15 cellular contexts compared by ENCODE assay signal in the genomic region with DNA sequence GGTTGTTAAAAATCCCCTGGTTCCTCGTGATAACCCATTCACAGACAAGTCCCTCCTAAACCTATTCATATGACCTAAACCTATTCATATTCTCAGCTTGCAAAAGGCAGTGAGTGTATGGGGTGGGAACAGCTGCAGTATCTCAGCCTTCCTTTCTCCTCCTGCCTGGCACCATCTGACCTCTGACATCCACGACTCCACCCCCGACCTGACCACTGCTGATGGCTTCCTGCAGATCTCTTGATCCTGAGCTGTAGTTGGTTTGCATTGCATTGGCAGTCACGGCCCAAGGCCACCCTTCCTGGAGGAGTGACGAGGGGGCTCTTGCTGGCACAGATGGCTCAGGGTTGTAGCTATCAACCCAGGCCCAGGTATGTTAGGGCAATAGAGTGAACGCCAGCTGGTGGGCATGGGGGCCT.
DNase-seq lines count a peak whose midpoint lies in the region; ATAC-seq, FAIRE-seq and TF ChIP-seq lines count a peak whose summit lies in the region.
"Had no signal": no experiment of that assay in that cellular context is flagged by ENCODE, and none has a peak within 500 bp of the region (broad histone marks: within the 10 kb centered on the region; RNA-seq: fewer than 3 reads in every experiment).

No MANE protein-coding gene starts in this region.

- peak; percentile 10 for ATAC-seq in HepG2
- ATAC-seq in right lobe of liver, result no peak
- ATAC-seq in T-cell (replicated peaks in 1 of 4), result no peak
- ATAC-seq: naive thymus-derived CD8-positive, alpha-beta T cell had no signal

- no peaks in the 10 kb centered on the region for H3K79me2 ChIP-seq in HepG2 (ENCODE audit: insufficient read depth, low read length)
- peaks cover 25% of the 10 kb centered on the region for H3K79me2 ChIP-seq in neural progenitor cell (ENCODE audit: low read depth)

- H3K27ac ChIP-seq in HepG2 (ENCODE audit: extremely low read length, insufficient read depth, low read length) (no peak overlapping the region), right lobe of liver (no peak overlapping the region), neural progenitor cell (no peak overlapping the region)
- H3K27ac ChIP-seq: left ventricle myocardium inferior had no signal

- no peak for TF ChIP-seq POLR2A in HepG2 (IDR thresholded peaks at IDR 0.05; ENCODE audit: insufficient read depth in 1 of 2, low read depth in 2 of 2, low read length in 2 of 2)
- TF ChIP-seq POLR2A in right lobe of liver (IDR thresholded peaks at IDR 0.05), result no peak

- H3K4me3 Mint-ChIP-seq in brain, result no peak overlapping the region
- peak overlapping the region; percentile 7 for H3K4me3 Mint-ChIP-seq in neural progenitor cell
- H3K4me3 Mint-ChIP-seq in T-cell, result no peak overlapping the region
- H3K4me3 Mint-ChIP-seq: naive thymus-derived CD8-positive, alpha-beta T cell had no signal

- peaks cover 66% of the 10 kb centered on the region for H3K4me1 ChIP-seq in HepG2 (ENCODE audit: insufficient read depth, low read length)
- no peaks in the 10 kb centered on the region for H3K4me1 ChIP-seq in right lobe of liver
- peaks cover 6% of the 10 kb centered on the region for H3K4me1 ChIP-seq in neural progenitor cell

- H2AFZ ChIP-seq in HepG2 (ENCODE audit: low read length) (no peak overlapping the region), neural progenitor cell (replicated peaks) (no peak overlapping the region)

- peak; percentile 75 for FAIRE-seq in HepG2 (lab: Jason Lieb, UNC)
- FAIRE-seq: D721Med had no signal

- H3K36me3 Mint-ChIP-seq in brain (peaks cover 31% of the 10 kb centered on the region), neural progenitor cell (peaks cover 30% of the 10 kb centered on the region), T-cell (no peaks in the 10 kb centered on the region)
- H3K36me3 Mint-ChIP-seq: naive thymus-derived CD8-positive, alpha-beta T cell had no signal

- no peaks in the 10 kb centered on the region for H3F3A ChIP-seq in neural progenitor cell (ENCODE audit: low read depth)

- H3K4me3 ChIP-seq in HepG2 (replicated peaks in 1 of 3; ENCODE audit: insufficient read depth in 1 of 3, low read depth in 2 of 3, low read length in 3 of 3) (peak overlapping the region in 2 of 3 experiments; percentile 13 to 63; a peak in 3 of 6 replicates), right lobe of liver (no peak overlapping the region), neural progenitor cell (no peak overlapping the region)
- H3K4me3 ChIP-seq: left ventricle myocardium inferior had no signal

- H3K27me3 Mint-ChIP-seq in brain (no peaks in the 10 kb centered on the region), neural progenitor cell (ENCODE audit: insufficient read depth, low read depth) (peaks cover 2% of the 10 kb centered on the region), T-cell (peaks cover 0 to 5% of the 10 kb centered on the region in 2 donors)

- H3K9me3 Mint-ChIP-seq in brain, result peaks cover 0 to 7% (median 3%) of the 10 kb centered on the region in 5 experiments
- H3K9me3 Mint-ChIP-seq in neural progenitor cell, result peaks cover 7% of the 10 kb centered on the region
- H3K9me3 Mint-ChIP-seq in T-cell, result peaks cover 0 to 2% (median 0%) of the 10 kb centered on the region in 3 donors

- in situ Hi-C loops in HepG2 (cut with HindIII; ENCODE audit: extremely low pct_ligation_motif_present, low pct_unique_long_range_greater_than_20kb), result no loop called here

- H3K27ac Mint-ChIP-seq in brain (peak overlapping the region in 4 of 5 experiments; percentile 4 to 64 (median 24)), neural progenitor cell (peak overlapping the region; percentile 9), T-cell (no peak overlapping the region)
- H3K27ac Mint-ChIP-seq: naive thymus-derived CD8-positive, alpha-beta T cell had no signal

- H3K36me3 ChIP-seq in HepG2 (replicated peaks in 1 of 2; ENCODE audit: control insufficient read depth in 1 of 2, insufficient read depth in 2 of 2, low read length in 2 of 2) (no peaks in the 10 kb centered on the region), right lobe of liver (no peaks in the 10 kb centered on the region), neural progenitor cell (no peaks in the 10 kb centered on the region)
- H3K36me3 ChIP-seq: left ventricle myocardium inferior had no signal

- no peak for TF ChIP-seq RAD21 in HepG2 (CRISPR knock-in tag; IDR thresholded peaks at IDR 0.05)

- WGBS in HepG2 (ENCODE audit: low lambda C conversion rate), result 16% methylated on average over 6 of the region's 6 CpGs
- WGBS in right lobe of liver (ENCODE audit: insufficient coverage, low coverage, low lambda C conversion rate, missing lambda C conversion rate), result 45% methylated on average over 4 of the region's 6 CpGs

- peaks cover 2 to 13% of the 10 kb centered on the region in 2 experiments; a peak in 2 of 5 replicates for H3K27me3 ChIP-seq in HepG2 (ENCODE audit: control insufficient read depth in 1 of 2, insufficient read depth in 2 of 2, low read length in 2 of 2)
- no peaks in the 10 kb centered on the region for H3K27me3 ChIP-seq in right lobe of liver
- no peaks in the 10 kb centered on the region for H3K27me3 ChIP-seq in neural progenitor cell

- TF ChIP-seq EP300 in HepG2 (IDR thresholded peaks at IDR 0.05; ENCODE audit: low read depth in 2 of 2, low read length in 2 of 2), result no peak
- no peak for TF ChIP-seq EP300 in HepG2 (CRISPR knock-in tag; IDR thresholded peaks at IDR 0.05; ENCODE audit: borderline replicate concordance)

- no TSS peak for BruUV-seq in HepG2 (replicated peaks; lab: Mats Ljungman, UMichigan)

- TF ChIP-seq CTCF in HepG2 (CRISPR knock-in tag; IDR thresholded peaks at IDR 0.05) (no peak), right lobe of liver (IDR thresholded peaks at IDR 0.05) (no peak), brain (conservative IDR thresholded peaks at IDR 0.05) (no peak), neural progenitor cell (IDR thresholded peaks at IDR 0.05) (no peak)

- no peak overlapping the region for H3K9ac ChIP-seq in HepG2 (ENCODE audit: insufficient read depth, low read depth, low read length)
- no peak overlapping the region for H3K9ac ChIP-seq in neural progenitor cell

- CTCF ChIA-PET in HepG2 (lab: Yijun Ruan, JAX; ENCODE audit: low intra/inter-chr PET ratio, low total read pairs), result no interaction called here
- CTCF ChIA-PET in T-cell (lab: Charles Lee), result no interaction called here

- H3K4me2 ChIP-seq in HepG2 (ENCODE audit: low read depth, low read length), result peak overlapping the region; percentile 87
- H3K4me2 ChIP-seq in neural progenitor cell, result no peak overlapping the region

- H3K9me3 ChIP-seq in HepG2 (ENCODE audit: low read length), result peaks cover 7% of the 10 kb centered on the region
- no peaks in the 10 kb centered on the region for H3K9me3 ChIP-seq in right lobe of liver
- no peaks in the 10 kb centered on the region for H3K9me3 ChIP-seq in neural progenitor cell (ENCODE audit: low read depth)

- H4K20me1 ChIP-seq in HepG2 (ENCODE audit: insufficient read depth, low read length), result no peaks in the 10 kb centered on the region
- peaks cover 78% of the 10 kb centered on the region for H4K20me1 ChIP-seq in neural progenitor cell (ENCODE audit: low read depth)

- H3K4me1 Mint-ChIP-seq in brain (peaks cover 62% of the 10 kb centered on the region), neural progenitor cell (peaks cover 65% of the 10 kb centered on the region), T-cell (no peaks in the 10 kb centered on the region)

- peak; percentile 51 for DNase-seq in HepG2 (ENCODE audit: low spot score)
- DNase-seq in right lobe of liver, result no peak
- no peak for DNase-seq in neural progenitor cell (ENCODE audit: low spot score)
- DNase-seq in T-cell, result no peak
- DNase-seq in activated naive CD4-positive, alpha-beta T cell treated with Interleukin-2 at 50 U/mL for 16 hours, result no peak
- DNase-seq in NCI-H2081 treated with DMSO at 0.1 percent for 48 hours (lab: John Stamatoyannopoulos, UW), result no peak
- DNase-seq in medulla oblongata (ENCODE audit: extremely low spot score), result no peak
- DNase-seq: activated naive CD4-positive, alpha-beta T cell; central memory CD4-positive, alpha-beta T cell; left ventricle myocardium inferior; naive thymus-derived CD8-positive, alpha-beta T cell; NCI-H1417 treated with DMSO at 0.1 percent for 48 hours; NCI-H510A treated with DMSO at 0.1 percent for 48 hours had no signal

- POLR2A ChIA-PET in HepG2 (lab: Yijun Ruan, JAX) (no interaction called here), T-cell (lab: Charles Lee) (no interaction called here)

- intact Hi-C loops in HepG2 (cut with micrococcal nuclease; ENCODE audit: unreplicated experiment), result no loop called here
- intact Hi-C loops in right lobe of liver (cut with DNase I), result no loop called here

TF ChIP-seq in HepG2, 621 proteins besides CTCF, POLR2A, EP300 and RAD21 (continues in another document):
- TF ChIP-seq YY1 (IDR thresholded peaks at IDR 0.05; ENCODE audit: insufficient read depth, insufficient replicate concordance, low read depth, low read length) (peak; percentile 10), IKZF4 (CRISPR knock-in tag; IDR thresholded peaks at IDR 0.05; ENCODE audit: borderline replicate concordance, low read depth, not compliant biosample characterization) (peak; percentile 10), ARNTL (CRISPR knock-in tag; IDR thresholded peaks at IDR 0.05) (no peak), KDM1A (CRISPR knock-in tag; IDR thresholded peaks at IDR 0.05) (no peak), MAFF (IDR thresholded peaks at IDR 0.05; ENCODE audit: low read depth, low read length) (no peak), SMAD9 (CRISPR knock-in tag; IDR thresholded peaks at IDR 0.05) (no peak), ZNF350 (CRISPR knock-in tag; IDR thresholded peaks at IDR 0.05; ENCODE audit: borderline replicate concordance, low read depth) (no peak), HNRNPL (IDR thresholded peaks at IDR 0.05; ENCODE audit: low read depth, low read length) (no peak), ONECUT2 (CRISPR knock-in tag; IDR thresholded peaks at IDR 0.05) (no peak), JUN (CRISPR knock-in tag; IDR thresholded peaks at IDR 0.05) (no peak), ZSCAN31 (CRISPR knock-in tag; IDR thresholded peaks at IDR 0.05; ENCODE audit: low read depth) (no peak), FOXP1 (IDR thresholded peaks at IDR 0.05) (no peak), FOXP1 (CRISPR knock-in tag; IDR thresholded peaks at IDR 0.05) (no peak)

Comparison
In these comparisons a context has a peak if more than half of its experiments do, and no peak if none do; other contexts are left out.
1. H3K4me3 ChIP-seq: peak in HepG2 (2 of 3); none in right lobe of liver (0 of 3) and neural progenitor cell (single experiment).
2. H3K27ac Mint-ChIP-seq: peak in brain (4 of 5) and neural progenitor cell (single experiment); none in T-cell (0 of 2).